ENCODE assay signal across 11 cellular contexts in the genomic region with DNA sequence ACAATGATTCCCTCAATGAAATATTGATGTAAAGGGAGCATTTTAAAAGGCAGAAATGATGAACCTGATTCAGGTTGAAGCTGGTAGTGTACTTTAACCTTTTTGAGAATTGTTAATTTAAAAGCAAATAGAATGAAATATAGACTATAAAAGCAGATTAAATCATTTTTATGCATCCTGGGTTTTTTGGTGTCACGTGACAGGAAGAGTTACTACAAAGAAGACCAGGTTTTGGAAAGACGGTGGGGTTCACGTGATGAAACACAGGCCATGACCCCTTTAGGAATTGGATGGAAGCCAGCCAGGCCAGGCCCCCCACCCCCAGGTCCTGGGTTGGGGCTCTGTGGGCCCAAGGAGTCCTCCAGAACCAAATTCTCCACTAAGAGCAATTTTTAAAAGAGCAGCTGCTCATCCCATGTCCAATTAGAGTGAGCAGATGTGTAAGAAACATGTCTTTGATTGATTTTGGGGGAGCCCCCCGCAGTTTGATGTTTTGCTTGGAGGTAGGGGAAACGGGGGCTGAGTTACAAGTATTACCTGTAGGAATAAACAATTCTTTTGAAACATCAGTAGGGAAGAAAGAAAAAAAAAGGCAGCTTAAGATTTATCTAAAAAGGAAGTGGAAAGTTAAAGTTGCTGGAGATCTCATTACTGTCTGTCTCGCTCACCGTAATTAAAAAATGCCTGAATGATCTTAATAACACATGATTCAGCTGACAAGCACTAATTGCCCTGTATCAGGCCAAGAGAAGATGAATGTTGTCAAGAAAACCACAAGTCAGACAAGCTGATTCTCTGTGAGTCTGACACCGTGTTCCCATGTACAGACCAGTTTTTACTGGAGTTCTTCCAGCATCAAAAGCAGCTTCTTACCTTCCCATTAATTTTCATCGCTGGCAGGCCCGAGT.
A peak's percentile ranks its signal among the peaks of the same experiment; 100 is the strongest.
DNase-seq lines count a peak whose midpoint lies in the region; ATAC-seq and TF ChIP-seq lines count a peak whose summit lies in the region.
"Had no signal": no experiment of that assay in that cellular context is flagged by ENCODE, and none has a peak within 500 bp of the region (broad histone marks: within the 10 kb centered on the region; RNA-seq: fewer than 3 reads in every experiment).

No MANE protein-coding gene starts in this region.

- H3K4me3 ChIP-seq in hepatocyte (no peak overlapping the region), thymus (ENCODE audit: low read length) (no peak overlapping the region)
- H3K4me3 ChIP-seq: lung, SJCRH30 had no signal

- no peak overlapping the region for H3K4me3 Mint-ChIP-seq in activated T-cell treated with anti-CD3 and anti-CD28 coated beads, Interleukin-2, amount 50 U/mL, for 72 hours
- H3K4me3 Mint-ChIP-seq in activated T-helper 17 cell treated with anti-CD3 and anti-CD28 coated beads, Interleukin-2, amount 50 U/mL, for 72 hours: no peak overlapping the region

- no peaks in the 10 kb centered on the region for H3K9me3 Mint-ChIP-seq in activated T-cell treated with anti-CD3 and anti-CD28 coated beads, Interleukin-2, amount 50 U/mL, for 72 hours
- no peaks in the 10 kb centered on the region for H3K9me3 Mint-ChIP-seq in activated T-helper 17 cell treated with anti-CD3 and anti-CD28 coated beads, Interleukin-2, amount 50 U/mL, for 72 hours
- H3K9me3 Mint-ChIP-seq: activated naive CD4-positive, alpha-beta T cell treated with anti-CD3 and anti-CD28 coated beads, Interleukin-2, amount 50 U/mL, for 72 hours had no signal

- H3K79me2 ChIP-seq in hepatocyte: peaks cover 87% of the 10 kb centered on the region

- ATAC-seq in activated T-cell treated with anti-CD3 and anti-CD28 coated beads, Interleukin-2, amount 50 U/mL, for 72 hours (replicated peaks in 1 of 2): no peak
- no peak for ATAC-seq in activated T-helper 17 cell treated with anti-CD3 and anti-CD28 coated beads, Interleukin-2, amount 50 U/mL, for 72 hours (replicated peaks)
- no peak for ATAC-seq in HG02981 (IDR thresholded peaks at IDR 0.05; ENCODE audit: unreplicated experiment)
- ATAC-seq: activated naive CD4-positive, alpha-beta T cell treated with anti-CD3 and anti-CD28 coated beads, Interleukin-2, amount 50 U/mL, for 72 hours had no signal

- H3K9me3 ChIP-seq in hepatocyte (ENCODE audit: low read depth) (no peaks in the 10 kb centered on the region), thymus (ENCODE audit: control insufficient read depth) (no peaks in the 10 kb centered on the region)
- H3K9me3 ChIP-seq: SJCRH30 had no signal

- no peaks in the 10 kb centered on the region for H3K36me3 Mint-ChIP-seq in activated T-cell treated with anti-CD3 and anti-CD28 coated beads, Interleukin-2, amount 50 U/mL, for 72 hours (ENCODE audit: insufficient read depth in 2 of 2)
- H3K36me3 Mint-ChIP-seq in activated T-helper 17 cell treated with anti-CD3 and anti-CD28 coated beads, Interleukin-2, amount 50 U/mL, for 72 hours (ENCODE audit: low read depth): no peaks in the 10 kb centered on the region
- H3K36me3 Mint-ChIP-seq: activated naive CD4-positive, alpha-beta T cell treated with anti-CD3 and anti-CD28 coated beads, Interleukin-2, amount 50 U/mL, for 72 hours had no signal

- H3K27me3 ChIP-seq in hepatocyte (no peaks in the 10 kb centered on the region), thymus (ENCODE audit: control insufficient read depth, insufficient read depth) (no peaks in the 10 kb centered on the region)
- H3K27me3 ChIP-seq: SJCRH30 had no signal

- no peak overlapping the region for H2AFZ ChIP-seq in hepatocyte

- H3K4me1 Mint-ChIP-seq in activated T-cell treated with anti-CD3 and anti-CD28 coated beads, Interleukin-2, amount 50 U/mL, for 72 hours (ENCODE audit: low read depth): peaks cover 30% of the 10 kb centered on the region
- peaks cover 12% of the 10 kb centered on the region for H3K4me1 Mint-ChIP-seq in activated T-helper 17 cell treated with anti-CD3 and anti-CD28 coated beads, Interleukin-2, amount 50 U/mL, for 72 hours

- H3K4me1 ChIP-seq in hepatocyte (ENCODE audit: insufficient read depth) (peaks cover 46% of the 10 kb centered on the region), thymus (ENCODE audit: control insufficient read depth, insufficient read depth, low read length) (peaks cover 24% of the 10 kb centered on the region)

- H3K4me2 ChIP-seq in hepatocyte: peak overlapping the region; percentile 7

- H3K27ac ChIP-seq in hepatocyte: peak overlapping the region; percentile 91
- peak overlapping the region; percentile 76 for H3K27ac ChIP-seq in thymus (ENCODE audit: low read depth)
- H3K27ac ChIP-seq: SJCRH30 had no signal

- peaks cover 20% of the 10 kb centered on the region for H4K20me1 ChIP-seq in hepatocyte (ENCODE audit: insufficient read depth, poor library complexity, severe bottlenecking)

- no peak for TF ChIP-seq CTCF in hepatocyte (IDR thresholded peaks at IDR 0.05; ENCODE audit: poor library complexity)

- H3K27ac Mint-ChIP-seq in activated T-cell treated with anti-CD3 and anti-CD28 coated beads, Interleukin-2, amount 50 U/mL, for 72 hours: peak overlapping the region; percentile 45
- H3K27ac Mint-ChIP-seq in activated T-helper 17 cell treated with anti-CD3 and anti-CD28 coated beads, Interleukin-2, amount 50 U/mL, for 72 hours: peak overlapping the region; percentile 62

- H3K27me3 Mint-ChIP-seq in activated T-cell treated with anti-CD3 and anti-CD28 coated beads, Interleukin-2, amount 50 U/mL, for 72 hours (ENCODE audit: low read depth): no peaks in the 10 kb centered on the region
- no peaks in the 10 kb centered on the region for H3K27me3 Mint-ChIP-seq in activated T-helper 17 cell treated with anti-CD3 and anti-CD28 coated beads, Interleukin-2, amount 50 U/mL, for 72 hours

- 41% methylated on average over 10 of the region's 10 CpGs for WGBS in hepatocyte (ENCODE audit: low lambda C conversion rate, missing lambda C conversion rate)
- 50% methylated on average over 10 of the region's 10 CpGs for WGBS in thymus

- DNase-seq in activated T-cell treated with anti-CD3 and anti-CD28 coated beads, Interleukin-2, amount 50 U/mL, for 72 hours: no peak
- DNase-seq in activated T-cell treated with anti-CD3 and anti-CD28 coated beads, Interleukin-2, amount 50 U/mL, for 48 hours: no peak
- DNase-seq in hepatocyte (ENCODE audit: low spot score) (no peak), OCI-M2 (lab: John Stamatoyannopoulos, UW; ENCODE audit: unreplicated experiment) (no peak)
- no peak for DNase-seq in activated CD4-positive, alpha-beta T cell treated with anti-CD3 and anti-CD28 coated beads, Interleukin-2, amount 50 U/mL, for 1 hour
- DNase-seq: SJCRH30 had no signal

- no peaks in the 10 kb centered on the region for H3K9me2 ChIP-seq in hepatocyte (replicated peaks; ENCODE audit: insufficient read depth)

- no peaks in the 10 kb centered on the region for H3K36me3 ChIP-seq in hepatocyte (replicated peaks; ENCODE audit: insufficient read depth, low read depth)
- H3K36me3 ChIP-seq in thymus (ENCODE audit: control insufficient read depth, insufficient read depth): no peaks in the 10 kb centered on the region
- H3K36me3 ChIP-seq: SJCRH30 had no signal
